In the genomic region with DNA sequence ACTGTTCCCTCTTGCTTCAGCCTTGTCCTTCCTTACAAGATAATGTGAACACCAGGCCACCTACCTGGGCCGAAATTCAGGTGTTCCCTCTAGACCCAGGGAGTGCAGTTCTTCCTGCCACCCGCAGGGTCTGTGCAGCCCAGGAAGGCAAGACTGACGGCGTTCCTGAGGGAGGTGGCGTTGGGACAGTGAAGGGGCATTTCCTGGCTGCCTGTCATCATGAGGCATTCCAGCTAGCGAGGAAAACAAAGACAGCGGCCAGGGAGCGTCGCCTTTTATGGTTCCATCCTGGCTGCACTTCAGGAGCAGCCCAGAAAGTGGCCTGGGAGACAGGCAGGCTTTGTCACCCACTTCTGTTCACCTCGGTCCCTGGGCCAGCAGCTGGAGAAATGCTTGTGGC, we compare ENCODE assay signal across 11 cellular contexts.
DNase-seq lines count a peak whose midpoint lies in the region; ATAC-seq and TF ChIP-seq lines count a peak whose summit lies in the region.
"Had no signal": no experiment of that assay in that cellular context is flagged by ENCODE, and none has a peak within 500 bp of the region (broad histone marks: within the 10 kb centered on the region; RNA-seq: fewer than 3 reads in every experiment).

No MANE protein-coding gene starts in this region.

- H2AFZ ChIP-seq in trophoblast cell (ENCODE audit: insufficient read depth, low read length, poor library complexity) = peak overlapping the region; percentile 23

- CTCF ChIA-PET in A673 (lab: Charles Lee) = no interaction called here

- peaks cover 2% of the 10 kb centered on the region for H3K79me2 ChIP-seq in trophoblast cell (ENCODE audit: control insufficient read depth, insufficient read depth, low read length, poor library complexity)

- peaks cover 48% of the 10 kb centered on the region for H3K79me1 ChIP-seq in trophoblast cell (ENCODE audit: low read length)

- H3K14ac ChIP-seq in trophoblast cell (ENCODE audit: low read length) = peak overlapping the region; percentile 59

- TF ChIP-seq CTCF in right atrium auricular region (IDR thresholded peaks at IDR 0.05) (peak; percentile 38 to 49), A673 (conservative IDR thresholded peaks at IDR 0.05; ENCODE audit: low read depth, low read length) (no peak)

- POLR2A ChIA-PET in A673 (lab: Charles Lee; ENCODE audit: low non-redundant PET) = interaction anchor here (0.6 kb wide), 1 partner anchor 75 kb away, joined by 3 read pairs; no protein-coding TSS in a partner anchor

- peak overlapping the region; percentile 52 for H4K8ac ChIP-seq in trophoblast cell (ENCODE audit: low read depth, low read length)

- intact Hi-C loops in A673 (cut with micrococcal nuclease; ENCODE audit: unreplicated experiment) = no loop called here

- peak overlapping the region; percentile 81 for H2BK120ac ChIP-seq in trophoblast cell (ENCODE audit: insufficient read depth, low read length, poor library complexity)

- H3K27ac ChIP-seq in SJSA1 (no peak overlapping the region), right atrium auricular region (peak overlapping the region; percentile 43 to 65), trophoblast cell (ENCODE audit: low read depth, low read length) (peak overlapping the region; percentile 84), A673 (ENCODE audit: low read depth, low read length, poor library complexity, severe bottlenecking) (no peak overlapping the region)
- H3K27ac ChIP-seq: neutrophil had no signal

- ATAC-seq in HG02870 (IDR thresholded peaks at IDR 0.05; ENCODE audit: unreplicated experiment) (no peak), HG03097 (IDR thresholded peaks at IDR 0.05; ENCODE audit: low FRiP score, unreplicated experiment) (no peak), HG02678 (IDR thresholded peaks at IDR 0.05; ENCODE audit: unreplicated experiment) (no peak)

- H3K23ac ChIP-seq in trophoblast cell (ENCODE audit: low read length) = no peak overlapping the region

- peak overlapping the region; percentile 39 for H4K12ac ChIP-seq in trophoblast cell (ENCODE audit: low read depth, low read length)

- WGBS in trophoblast cell (ENCODE audit: extremely low coverage, insufficient coverage, insufficient read length) = no CpG with 5 or more reads among the region's 10 CpGs

- peak overlapping the region; percentile 12 for H3K4me2 ChIP-seq in trophoblast cell (ENCODE audit: low read length)

- peak overlapping the region; percentile 81 for H2BK5ac ChIP-seq in trophoblast cell (ENCODE audit: low read depth, low read length, poor library complexity)

- H3K4me3 ChIP-seq in SJSA1 (no peak overlapping the region), right atrium auricular region (no peak overlapping the region), trophoblast cell (ENCODE audit: low read depth, low read length) (no peak overlapping the region), A673 (ENCODE audit: low read depth, low read length, poor library complexity, severe bottlenecking) (no peak overlapping the region)

- DNase-seq in Daoy (ENCODE audit: low read depth) = peak; percentile 58
- peak; percentile 67 to 80 for DNase-seq in SJSA1 (ENCODE audit: low read depth in 1 of 2, low spot score in 2 of 2)
- peak; percentile 70 for DNase-seq in right atrium auricular region (ENCODE audit: low spot score)
- DNase-seq in trophoblast cell = peak; percentile 93 to 96
- no peak for DNase-seq in A673 (ENCODE audit: low spot score)
- DNase-seq: activated gamma-delta T cell; CD8-positive, alpha-beta memory T cell had no signal

- H2AK5ac ChIP-seq in trophoblast cell (ENCODE audit: low read length) = peak overlapping the region; percentile 13

- H3K9me3 ChIP-seq in SJSA1 (replicated peaks) (no peaks in the 10 kb centered on the region), right atrium auricular region (no peaks in the 10 kb centered on the region), trophoblast cell (ENCODE audit: insufficient read depth, low read depth, low read length) (peaks cover 2% of the 10 kb centered on the region), A673 (ENCODE audit: low read depth, low read length, poor library complexity, severe bottlenecking) (no peaks in the 10 kb centered on the region)
- H3K9me3 ChIP-seq: neutrophil had no signal

- BruUV-seq in A673 (replicated peaks; lab: Mats Ljungman, UMichigan) = no TSS peak

- no peak overlapping the region for H3K9ac ChIP-seq in trophoblast cell (ENCODE audit: low read length)

- H3K36me3 ChIP-seq in SJSA1 (no peaks in the 10 kb centered on the region), right atrium auricular region (no peaks in the 10 kb centered on the region), trophoblast cell (ENCODE audit: control insufficient read depth in 1 of 2, insufficient read depth in 2 of 2, low read length in 2 of 2) (no peaks in the 10 kb centered on the region), A673 (ENCODE audit: insufficient read depth, low read length, poor library complexity, severe bottlenecking) (no peaks in the 10 kb centered on the region)
- H3K36me3 ChIP-seq: neutrophil had no signal

- H2BK12ac ChIP-seq in trophoblast cell (ENCODE audit: low read length) = peak overlapping the region; percentile 74

- H4K91ac ChIP-seq in trophoblast cell (ENCODE audit: low read depth, low read length) = peak overlapping the region; percentile 83

- H3K4me1 ChIP-seq in SJSA1 (replicated peaks) (peaks cover 13% of the 10 kb centered on the region), right atrium auricular region (peaks cover 0 to 16% of the 10 kb centered on the region in 2 donors), trophoblast cell (ENCODE audit: control insufficient read depth in 1 of 2, insufficient read depth in 2 of 2, low read length in 2 of 2) (peaks cover 39 to 50% of the 10 kb centered on the region in 2 experiments), A673 (ENCODE audit: insufficient read depth, low read length, poor library complexity, severe bottlenecking) (no peaks in the 10 kb centered on the region)

- H3K27me3 ChIP-seq in SJSA1 (replicated peaks) (no peaks in the 10 kb centered on the region), right atrium auricular region (no peaks in the 10 kb centered on the region), trophoblast cell (ENCODE audit: insufficient read depth, low read length) (no peaks in the 10 kb centered on the region), A673 (replicated peaks; ENCODE audit: insufficient read depth, low read depth, low read length, poor library complexity) (no peaks in the 10 kb centered on the region)
- H3K27me3 ChIP-seq: neutrophil had no signal

- no peak overlapping the region for H3K4ac ChIP-seq in trophoblast cell (ENCODE audit: low read depth, low read length)

- peak overlapping the region; percentile 45 for H3K18ac ChIP-seq in trophoblast cell (ENCODE audit: low read length)

Comparison
In these comparisons a context has a peak if more than half of its experiments do, and no peak if none do; other contexts are left out.
1. H3K27ac ChIP-seq: peak in right atrium auricular region (2 of 2) and trophoblast cell (single experiment); none in SJSA1 (single experiment) and A673 (single experiment).